ENCODE assay signal across 32 cellular contexts in genomic region chr20:38308447-38308846, GRCh38. TPM values are rescaled to one million over a fixed set of nuclear protein-coding genes. Genes with fewer than 3 reads are reported as not detected.
"Had no signal": no experiment of that assay in that cellular context is flagged by ENCODE, and none has a peak within 500 bp of the region (broad histone marks: within the 10 kb centered on the region; RNA-seq: fewer than 3 reads in every experiment).

No MANE protein-coding gene starts in this region.

- FAIRE-seq: urothelium cell line had no signal

- H3K4me3 Mint-ChIP-seq: stimulated activated effector memory CD8-positive, alpha-beta T cell treated with anti-CD3 and anti-CD28 coated beads, Interleukin-12 subunit alpha, Interleukin-12 subunit beta, amount 100 ng/mL, for 72 hours; stimulated activated memory B cell treated with anti-CD40 and anti-IgM and Interleukin-4, amounts not matched to agents 10 μg/mL and 1 μg/mL and 100 μg/mL, for 72 hours; stimulated activated naive B cell treated with anti-CD40 and anti-IgM and Interleukin-4, amounts not matched to agents 10 μg/mL and 1 μg/mL and 100 μg/mL, for 72 hours; stimulated activated naive CD8-positive, alpha-beta T cell treated with anti-CD3 and anti-CD28 coated beads, Interleukin-15, amount 100 ng/mL, for 72 hours; stimulated activated naive CD8-positive, alpha-beta T cell treated with anti-CD3 and anti-CD28 coated beads, Interleukin-15, Interleukin-2, amounts not matched to agents 100 ng/mL and 50 ng/mL, for 24 hours; type B pancreatic cell had no signal

- H3K4me1 ChIP-seq: thyroid gland, tibial artery, transverse colon, upper lobe of left lung, upper lobe of right lung, uterus, vagina had no signal

- ATAC-seq: stimulated activated effector memory CD8-positive, alpha-beta T cell treated with anti-CD3 and anti-CD28 coated beads, Interleukin-12 subunit alpha, Interleukin-12 subunit beta, amount 100 ng/mL, for 72 hours; stimulated activated memory B cell treated with anti-CD40 and anti-IgM and Interleukin-4, amounts not matched to agents 10 μg/mL and 1 μg/mL and 100 μg/mL, for 72 hours; stimulated activated naive B cell treated with anti-CD40 and anti-IgM and Interleukin-4, amounts not matched to agents 10 μg/mL and 1 μg/mL and 100 μg/mL, for 72 hours; stimulated activated naive CD8-positive, alpha-beta T cell treated with anti-CD3 and anti-CD28 coated beads, Interleukin-15, amount 100 ng/mL, for 72 hours; stimulated activated naive CD8-positive, alpha-beta T cell treated with anti-CD3 and anti-CD28 coated beads, Interleukin-15, Interleukin-2, amounts not matched to agents 100 U/mL and 50 U/mL, for 24 hours; upper lobe of right lung had no signal

- H3K36me3 ChIP-seq: stomach, suprapubic skin, thoracic aorta, thyroid gland, tibial artery, tibial nerve, transverse colon, upper lobe of left lung, upper lobe of right lung, uterus, vagina had no signal

- H3K27ac Mint-ChIP-seq: stimulated activated effector memory CD8-positive, alpha-beta T cell treated with anti-CD3 and anti-CD28 coated beads, Interleukin-12 subunit alpha, Interleukin-12 subunit beta, amount 100 ng/mL, for 72 hours; stimulated activated memory B cell treated with anti-CD40 and anti-IgM and Interleukin-4, amounts not matched to agents 10 μg/mL and 1 μg/mL and 100 μg/mL, for 72 hours; stimulated activated naive B cell treated with anti-CD40 and anti-IgM and Interleukin-4, amounts not matched to agents 10 μg/mL and 1 μg/mL and 100 μg/mL, for 72 hours; stimulated activated naive CD8-positive, alpha-beta T cell treated with anti-CD3 and anti-CD28 coated beads, Interleukin-15, amount 100 ng/mL, for 72 hours; stimulated activated naive CD8-positive, alpha-beta T cell treated with anti-CD3 and anti-CD28 coated beads, Interleukin-15, Interleukin-2, amounts not matched to agents 100 ng/mL and 50 ng/mL, for 24 hours; type B pancreatic cell had no signal

- H3K36me3 Mint-ChIP-seq: stimulated activated effector memory CD8-positive, alpha-beta T cell treated with anti-CD3 and anti-CD28 coated beads, Interleukin-12 subunit alpha, Interleukin-12 subunit beta, amount 100 ng/mL, for 72 hours; stimulated activated memory B cell treated with anti-CD40 and anti-IgM and Interleukin-4, amounts not matched to agents 10 μg/mL and 1 μg/mL and 100 μg/mL, for 72 hours; stimulated activated naive B cell treated with anti-CD40 and anti-IgM and Interleukin-4, amounts not matched to agents 10 μg/mL and 1 μg/mL and 100 μg/mL, for 72 hours; type B pancreatic cell had no signal

- H3K9me3 Mint-ChIP-seq: stimulated activated effector memory CD8-positive, alpha-beta T cell treated with anti-CD3 and anti-CD28 coated beads, Interleukin-12 subunit alpha, Interleukin-12 subunit beta, amount 100 ng/mL, for 72 hours; stimulated activated memory B cell treated with anti-CD40 and anti-IgM and Interleukin-4, amounts not matched to agents 10 μg/mL and 1 μg/mL and 100 μg/mL, for 72 hours; stimulated activated naive B cell treated with anti-CD40 and anti-IgM and Interleukin-4, amounts not matched to agents 10 μg/mL and 1 μg/mL and 100 μg/mL, for 72 hours; stimulated activated naive CD8-positive, alpha-beta T cell treated with anti-CD3 and anti-CD28 coated beads, Interleukin-15, amount 100 ng/mL, for 72 hours; stimulated activated naive CD8-positive, alpha-beta T cell treated with anti-CD3 and anti-CD28 coated beads, Interleukin-15, Interleukin-2, amounts not matched to agents 100 ng/mL and 50 ng/mL, for 24 hours; type B pancreatic cell had no signal

- DNase-seq: stimulated activated CD4-positive, alpha-beta T cell treated with anti-CD3 and anti-CD28 coated beads, Interleukin-2, amount 100 ng/mL, for 48 hours; stimulated activated CD4-positive, alpha-beta T cell treated with anti-CD3 and anti-CD28 coated beads, Interleukin-4, amount 100 ng/mL, for 1 hour; stimulated activated CD4-positive, alpha-beta T cell treated with anti-CD3 and anti-CD28 coated beads, Interleukin-4, amount 100 ng/mL, for 24 hours; stimulated activated CD4-positive, alpha-beta T cell treated with anti-CD3 and anti-CD28 coated beads, Interleukin-4, amount 100 ng/mL, for 4 hours; stimulated activated CD8-positive, alpha-beta memory T cell treated with anti-CD3 and anti-CD28 coated beads, Interleukin-4, amount 100 ng/mL, for 48 hours; stimulated activated naive B cell treated with anti-CD40 and anti-IgM and Interleukin-4, amounts not matched to agents 10 μg/mL and 1 μg/mL and 100 μg/mL, for 72 hours; stimulated activated naive CD4-positive, alpha-beta T cell; stimulated activated naive CD4-positive, alpha-beta T cell treated with Interleukin-2 at 50 U/mL for 16 hours; stimulated activated naive CD8-positive, alpha-beta T cell treated with anti-CD3 and anti-CD28 coated beads, Interleukin-15, amount 100 ng/mL, for 72 hours; stimulated activated naive CD8-positive, alpha-beta T cell treated with anti-CD3 and anti-CD28 coated beads, Interleukin-15, Interleukin-2, amounts not matched to agents 100 U/mL and 50 U/mL, for 24 hours; stomach; substantia nigra; testis; thyroid gland; tibial artery; transverse colon; trophoblast cell; upper lobe of left lung; upper lobe of right lung; uterus had no signal

- H3K9me3 ChIP-seq: stomach, suprapubic skin, testis, thoracic aorta, thyroid gland, tibial artery, tibial nerve, transverse colon, upper lobe of left lung, upper lobe of right lung, uterus, vagina had no signal

- H3K27me3 ChIP-seq: testis, thyroid gland, tibial nerve, upper lobe of left lung, uterus, vagina had no signal

- H3K27ac ChIP-seq: stomach, suprapubic skin, testis, thoracic aorta, thyroid gland, tibial artery, tibial nerve, transverse colon, upper lobe of left lung, upper lobe of right lung, uterus, vagina had no signal

- H3K4me3 ChIP-seq: stomach, suprapubic skin, testis, thoracic aorta, thyroid gland, tibial artery, tibial nerve, transverse colon, upper lobe of left lung, upper lobe of right lung, uterus, vagina had no signal

RNA-seq across cellular contexts. Expression of gene BPI, which starts 4.5 kb away (rescaled TPM):
- total RNA-seq: suprapubic skin, transverse colon, upper lobe of right lung, ureter, vagina had no signal

RNA-seq across cellular contexts. Expression of gene LBP, which starts 37.8 kb away (rescaled TPM):
- total RNA-seq: stomach, temporal lobe, transverse colon, urinary bladder, uterus had no signal
